26 cellular contexts compared by ENCODE assay signal in the genomic region with DNA sequence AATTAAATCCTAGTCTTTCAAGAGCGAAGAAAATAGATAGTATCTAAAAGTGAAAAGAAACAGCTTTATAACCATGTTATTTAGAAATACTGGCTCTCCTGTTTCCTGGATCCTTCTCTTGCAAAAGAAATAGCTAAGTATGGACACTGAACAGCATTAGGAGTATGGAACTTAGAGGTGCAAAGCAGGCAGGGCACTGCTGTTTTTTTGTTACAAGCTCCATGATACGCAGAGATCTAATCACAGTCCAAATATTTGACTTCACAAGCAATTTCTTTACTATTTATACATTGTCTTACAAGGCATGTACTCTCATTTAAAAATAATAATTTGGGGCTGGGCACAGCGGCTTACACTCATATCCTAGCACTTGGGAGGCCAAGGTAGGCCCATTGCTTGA. TPM values are rescaled to one million over a fixed set of nuclear protein-coding genes. Genes with fewer than 3 reads are reported as not detected.
DNase-seq lines count a peak whose midpoint lies in the region; ATAC-seq and TF ChIP-seq lines count a peak whose summit lies in the region.
"Had no signal": no experiment of that assay in that cellular context is flagged by ENCODE, and none has a peak within 500 bp of the region (broad histone marks: within the 10 kb centered on the region; RNA-seq: fewer than 3 reads in every experiment).

No MANE protein-coding gene starts in this region.

- H3K27ac ChIP-seq in KOPT-K1 (ENCODE audit: low read depth, low read length, poor library complexity, severe bottlenecking) (peak overlapping the region; percentile 56), trophoblast cell (ENCODE audit: low read depth, low read length) (no peak overlapping the region), osteoblast (ENCODE audit: low read depth, low read length) (no peak overlapping the region)
- H3K27ac ChIP-seq: adrenal gland, brain microvascular endothelial cell, foreskin keratinocyte, left ventricle myocardium inferior, ovary, vagina had no signal

- H3K27me3 ChIP-seq in trophoblast cell (ENCODE audit: insufficient read depth, low read length): no peaks in the 10 kb centered on the region
- H3K27me3 ChIP-seq in osteoblast (ENCODE audit: insufficient read depth, low read length): no peaks in the 10 kb centered on the region
- H3K27me3 ChIP-seq: adrenal gland, brain microvascular endothelial cell, foreskin keratinocyte, ovary, vagina had no signal

- no peak overlapping the region for H4K12ac ChIP-seq in trophoblast cell (ENCODE audit: low read depth, low read length)

- H3K4me3 Mint-ChIP-seq in activated T-cell treated with anti-CD3 and anti-CD28 coated beads, Interleukin-2, amount 50 U/mL, for 24 hours: no peak overlapping the region
- no peak overlapping the region for H3K4me3 Mint-ChIP-seq in activated T-helper 2 cell treated with anti-CD3 and anti-CD28 coated beads, Interferon-gamma antibody, Interleukin-2, Interleukin-4, amounts not matched to agents 10 μg/mL and 5 μg/mL and 100 μg/mL, durations not matched to agents 14 hours and 24 hours and 36 hours (ENCODE audit: low read depth)

- H3K9me3 ChIP-seq in KOPT-K1 (ENCODE audit: insufficient read depth, low read length, poor library complexity, severe bottlenecking): no peaks in the 10 kb centered on the region
- H3K9me3 ChIP-seq in trophoblast cell (ENCODE audit: insufficient read depth, low read depth, low read length): no peaks in the 10 kb centered on the region
- no peaks in the 10 kb centered on the region for H3K9me3 ChIP-seq in osteoblast (ENCODE audit: low read depth, low read length)
- H3K9me3 ChIP-seq: adrenal gland, Caco-2, left ventricle myocardium inferior, ovary, vagina had no signal

- H3K9ac ChIP-seq in trophoblast cell (ENCODE audit: low read length): no peak overlapping the region

- no peaks in the 10 kb centered on the region for H3K9me3 Mint-ChIP-seq in activated T-cell treated with anti-CD3 and anti-CD28 coated beads, Interleukin-2, amount 50 U/mL, for 24 hours
- no peaks in the 10 kb centered on the region for H3K9me3 Mint-ChIP-seq in activated T-helper 2 cell treated with anti-CD3 and anti-CD28 coated beads, Interferon-gamma antibody, Interleukin-2, Interleukin-4, amounts not matched to agents 10 μg/mL and 5 μg/mL and 100 μg/mL, durations not matched to agents 14 hours and 24 hours and 36 hours
- H3K9me3 Mint-ChIP-seq: naive thymus-derived CD4-positive, alpha-beta T cell had no signal

- no peaks in the 10 kb centered on the region for H3K27me3 Mint-ChIP-seq in activated T-cell treated with anti-CD3 and anti-CD28 coated beads, Interleukin-2, amount 50 U/mL, for 24 hours
- no peaks in the 10 kb centered on the region for H3K27me3 Mint-ChIP-seq in activated T-helper 2 cell treated with anti-CD3 and anti-CD28 coated beads, Interferon-gamma antibody, Interleukin-2, Interleukin-4, amounts not matched to agents 10 μg/mL and 5 μg/mL and 100 μg/mL, durations not matched to agents 14 hours and 24 hours and 36 hours (ENCODE audit: low read depth)
- H3K27me3 Mint-ChIP-seq: naive thymus-derived CD4-positive, alpha-beta T cell had no signal

- no peak overlapping the region for H2BK120ac ChIP-seq in trophoblast cell (ENCODE audit: insufficient read depth, low read length, poor library complexity)

- peak overlapping the region; percentile 69 for H3K4ac ChIP-seq in trophoblast cell (ENCODE audit: low read depth, low read length)

- no peak overlapping the region for H3K4me3 ChIP-seq in trophoblast cell (ENCODE audit: low read depth, low read length)
- H3K4me3 ChIP-seq in osteoblast (ENCODE audit: insufficient read depth, low read length): no peak overlapping the region
- H3K4me3 ChIP-seq: adrenal gland, left ventricle myocardium inferior, ovary, vagina had no signal

- no peak overlapping the region for H3K23ac ChIP-seq in trophoblast cell (ENCODE audit: low read length)

- no peak overlapping the region for H2AFZ ChIP-seq in trophoblast cell (ENCODE audit: insufficient read depth, low read length, poor library complexity)
- H2AFZ ChIP-seq in osteoblast (ENCODE audit: low read length): no peak overlapping the region

- no peak overlapping the region for H2BK12ac ChIP-seq in trophoblast cell (ENCODE audit: low read length)

- no peak for TF ChIP-seq CTCF in osteoblast (IDR thresholded peaks at IDR 0.05; ENCODE audit: extremely low read depth, low read depth, low read length)

- peaks cover 76% of the 10 kb centered on the region for H4K20me1 ChIP-seq in osteoblast (ENCODE audit: insufficient read depth, low read length)

- H3K18ac ChIP-seq in trophoblast cell (ENCODE audit: low read length): no peak overlapping the region

- no peak overlapping the region for H4K8ac ChIP-seq in trophoblast cell (ENCODE audit: low read depth, low read length)

- peaks cover 7% of the 10 kb centered on the region for H3K79me2 ChIP-seq in trophoblast cell (ENCODE audit: control insufficient read depth, insufficient read depth, low read length, poor library complexity)
- peaks cover 95% of the 10 kb centered on the region for H3K79me2 ChIP-seq in osteoblast (ENCODE audit: insufficient read depth, low read length)

- no peak overlapping the region for H2BK5ac ChIP-seq in trophoblast cell (ENCODE audit: low read depth, low read length, poor library complexity)

- peaks cover 38% of the 10 kb centered on the region for H3K36me3 ChIP-seq in KOPT-K1 (ENCODE audit: insufficient read depth, low read length)
- peaks cover 7 to 8% of the 10 kb centered on the region in 2 experiments for H3K36me3 ChIP-seq in trophoblast cell (ENCODE audit: control insufficient read depth in 1 of 2, insufficient read depth in 2 of 2, low read length in 2 of 2)
- H3K36me3 ChIP-seq in osteoblast (ENCODE audit: insufficient read depth, low read length): peaks cover 14% of the 10 kb centered on the region
- H3K36me3 ChIP-seq: ovary, vagina had no signal

- DNase-seq in activated T-cell treated with anti-CD3 and anti-CD28 coated beads, Interleukin-2, amount 50 U/mL, for 24 hours: no peak
- DNase-seq in activated T-cell treated with anti-CD3 and anti-CD28 coated beads, Interleukin-2, amount 50 U/mL, for 1 hour: no peak
- DNase-seq in activated T-helper 2 cell treated with anti-CD3 and anti-CD28 coated beads, Interferon-gamma antibody, Interleukin-2, Interleukin-4, amounts not matched to agents 10 μg/mL and 5 μg/mL and 100 μg/mL, durations not matched to agents 14 hours and 24 hours and 36 hours (ENCODE audit: low spot score): no peak
- DNase-seq in trophoblast cell: no peak
- DNase-seq in osteoblast (ENCODE audit: insufficient read length, low spot score, missing footprints): no peak
- DNase-seq in dedifferentiated amniotic fluid mesenchymal stem cell (ENCODE audit: extremely low spot score): no peak
- DNase-seq: ACHN; activated effector memory CD4-positive, alpha-beta T cell treated with anti-CD3 and anti-CD28 coated beads, Interleukin-2, amount 50 U/mL, for 16 hours; adrenal gland; brain microvascular endothelial cell; Caco-2; DMS79; effector memory CD4-positive, alpha-beta T cell; foreskin keratinocyte; hippocampal formation; Karpas-422; left ventricle myocardium inferior; NCI-H1092; NCI-H1930; NCI-H69; ovary had no signal

- peak overlapping the region; percentile 75 for H3K27ac Mint-ChIP-seq in activated T-cell treated with anti-CD3 and anti-CD28 coated beads, Interleukin-2, amount 50 U/mL, for 24 hours
- peak overlapping the region; percentile 72 for H3K27ac Mint-ChIP-seq in activated T-helper 2 cell treated with anti-CD3 and anti-CD28 coated beads, Interferon-gamma antibody, Interleukin-2, Interleukin-4, amounts not matched to agents 10 μg/mL and 5 μg/mL and 100 μg/mL, durations not matched to agents 14 hours and 24 hours and 36 hours

- no peaks in the 10 kb centered on the region for H3K79me1 ChIP-seq in trophoblast cell (ENCODE audit: low read length)

- WGBS in trophoblast cell (ENCODE audit: extremely low coverage, insufficient coverage, insufficient read length): no CpG with 5 or more reads among the region's 3 CpGs

- no peak overlapping the region for H4K91ac ChIP-seq in trophoblast cell (ENCODE audit: low read depth, low read length)

- H2AK5ac ChIP-seq in trophoblast cell (ENCODE audit: low read length): no peak overlapping the region

- H3K4me1 ChIP-seq in trophoblast cell (ENCODE audit: control insufficient read depth in 1 of 2, insufficient read depth in 2 of 2, low read length in 2 of 2) (no peaks in the 10 kb centered on the region), osteoblast (ENCODE audit: insufficient read depth, low read length) (peaks cover 17% of the 10 kb centered on the region)
- H3K4me1 ChIP-seq: Caco-2 had no signal

- intact Hi-C loops in activated T-helper 2 cell treated with anti-CD3 and anti-CD28 coated beads, Interferon-gamma antibody, Interleukin-2, Interleukin-4, amounts not matched to agents 10 μg/mL and 5 μg/mL and 100 μg/mL, durations not matched to agents 14 hours and 24 hours and 36 hours (cut with micrococcal nuclease): no loop called here

- H3K4me1 Mint-ChIP-seq in activated T-cell treated with anti-CD3 and anti-CD28 coated beads, Interleukin-2, amount 50 U/mL, for 24 hours (ENCODE audit: low read depth): peaks cover 60% of the 10 kb centered on the region
- H3K4me1 Mint-ChIP-seq in activated T-helper 2 cell treated with anti-CD3 and anti-CD28 coated beads, Interferon-gamma antibody, Interleukin-2, Interleukin-4, amounts not matched to agents 10 μg/mL and 5 μg/mL and 100 μg/mL, durations not matched to agents 14 hours and 24 hours and 36 hours (ENCODE audit: low read depth): peaks cover 48% of the 10 kb centered on the region

- no peak overlapping the region for H3K14ac ChIP-seq in trophoblast cell (ENCODE audit: low read length)

- no peak for ATAC-seq in HG03354 (IDR thresholded peaks at IDR 0.05; ENCODE audit: poor library complexity, severe bottlenecking, unreplicated experiment)
- ATAC-seq: esophagus mucosa, foreskin keratinocyte had no signal

- H3K36me3 Mint-ChIP-seq in activated T-cell treated with anti-CD3 and anti-CD28 coated beads, Interleukin-2, amount 50 U/mL, for 24 hours (ENCODE audit: low read depth): peaks cover 28% of the 10 kb centered on the region
- H3K36me3 Mint-ChIP-seq in activated T-helper 2 cell treated with anti-CD3 and anti-CD28 coated beads, Interferon-gamma antibody, Interleukin-2, Interleukin-4, amounts not matched to agents 10 μg/mL and 5 μg/mL and 100 μg/mL, durations not matched to agents 14 hours and 24 hours and 36 hours (ENCODE audit: low read depth): peaks cover 31% of the 10 kb centered on the region

- H3K4me2 ChIP-seq in trophoblast cell (ENCODE audit: low read length) (no peak overlapping the region), osteoblast (ENCODE audit: insufficient read depth, low read length) (no peak overlapping the region)

RNA-seq across cellular contexts. Expression of a gene that starts 7.6 kb away (rescaled TPM):
- total RNA-seq in activated T-helper 2 cell treated with anti-CD3 and anti-CD28 coated beads, Interferon-gamma antibody, Interleukin-2, Interleukin-4, amounts not matched to agents 10 μg/mL and 5 μg/mL and 100 μg/mL, durations not matched to agents 14 hours and 24 hours and 36 hours: 52.3 and 52.4 TPM in 2 replicates
- 61.7 TPM in 2 replicates for polyA plus RNA-seq in trophoblast cell (2013)
- total RNA-seq in osteoblast: 98.7 and 98.8 TPM in 2 replicates
